In the genomic region with DNA sequence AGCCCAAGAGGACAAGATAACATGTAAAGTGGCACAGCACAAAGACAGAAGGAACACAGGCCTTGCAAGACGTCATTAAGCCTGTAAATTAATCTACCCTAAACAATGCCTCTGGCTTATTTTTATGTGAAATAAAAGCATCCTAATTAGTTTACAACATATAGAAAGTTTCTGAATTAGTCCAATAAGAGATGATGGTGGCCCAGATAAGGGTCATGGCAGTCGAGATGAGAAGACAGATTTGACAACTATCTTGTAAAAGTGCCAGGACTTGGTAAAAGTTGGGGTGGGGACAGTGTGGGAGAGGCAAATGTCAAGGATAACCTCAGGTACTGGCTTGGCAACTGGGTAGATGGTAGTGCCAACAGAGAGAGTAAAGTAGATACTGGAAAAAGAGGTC, we compare ENCODE assay signal across 8 cellular contexts.
"Had no signal": no experiment of that assay in that cellular context is flagged by ENCODE, and none has a peak within 500 bp of the region (broad histone marks: within the 10 kb centered on the region; RNA-seq: fewer than 3 reads in every experiment).

No MANE protein-coding gene starts in this region.

- H3K9me3 ChIP-seq: HAP-1 had no signal

- H3K27ac ChIP-seq: GM23248 had no signal

- H3K4me1 ChIP-seq: HAP-1 had no signal

- H3K9me3 Mint-ChIP-seq: HFFc6 had no signal

- H2AFZ ChIP-seq: GM23248 had no signal

- H3K4me3 Mint-ChIP-seq: HFFc6 had no signal

- ATAC-seq: HCT116 had no signal

- H3K9ac ChIP-seq: GM23248 had no signal

- H3K27ac Mint-ChIP-seq: HFFc6 had no signal

- H3K4me3 ChIP-seq: GM23248, HAP-1, K562 had no signal

- DNase-seq: GM23248, GOT3, H7, HFFc6, IMR-90 had no signal
